Comparison of ENCODE assay signal across 24 cellular contexts in genomic region chr2:1950474-1950873, GRCh38.
DNase-seq lines count a peak whose midpoint lies in the region; ATAC-seq, FAIRE-seq and TF ChIP-seq lines count a peak whose summit lies in the region.
"Had no signal": no experiment of that assay in that cellular context is flagged by ENCODE, and none has a peak within 500 bp of the region (broad histone marks: within the 10 kb centered on the region; RNA-seq: fewer than 3 reads in every experiment).

No MANE protein-coding gene starts in this region.

- H3K23ac ChIP-seq in neuronal stem cell (ENCODE audit: low read depth, low read length, poor library complexity), result peak overlapping the region; percentile 4

- peaks cover 35% of the 10 kb centered on the region for H3K27me3 Mint-ChIP-seq in type B pancreatic cell

- H2AFZ ChIP-seq in neuronal stem cell (ENCODE audit: low read length), result no peak overlapping the region
- H2AFZ ChIP-seq: GM23248 had no signal

- H3K36me3 Mint-ChIP-seq in type B pancreatic cell, result no peaks in the 10 kb centered on the region

- H3K27ac Mint-ChIP-seq in type B pancreatic cell, result no peak overlapping the region
- H3K27ac Mint-ChIP-seq: CD4-positive, alpha-beta T cell; HFFc6 had no signal

- TF ChIP-seq POLR2A in erythroblast (IDR thresholded peaks at IDR 0.05; ENCODE audit: low read length), result no peak

- TF ChIP-seq CTCF in type B pancreatic cell (conservative IDR thresholded peaks at IDR 0.05) (no peak), pancreas (IDR thresholded peaks at IDR 0.05) (no peak)

- no peak overlapping the region for H3K4me3 ChIP-seq in neuronal stem cell (ENCODE audit: low read length in 2 of 2)
- H3K4me3 ChIP-seq in pancreas, result no peak overlapping the region
- H3K4me3 ChIP-seq: A549, GM23248 had no signal

- H3K27me3 ChIP-seq in neuronal stem cell (ENCODE audit: control insufficient read depth in 3 of 3, insufficient read depth in 3 of 3, low read depth in 1 of 3, low read length in 3 of 3) (peaks cover 0 to 4% (median 0%) of the 10 kb centered on the region in 3 experiments), pancreas (no peaks in the 10 kb centered on the region)

- H3K9me3 ChIP-seq in neuronal stem cell (replicated peaks in 1 of 2; ENCODE audit: control insufficient read depth in 2 of 2, insufficient read depth in 1 of 2, low read depth in 1 of 2, low read length in 2 of 2), result peaks cover 0 to 2% of the 10 kb centered on the region in 2 donors
- H3K9me3 ChIP-seq in pancreas, result no peaks in the 10 kb centered on the region
- H3K9me3 ChIP-seq: A549, Caco-2 had no signal

- WGBS in neuronal stem cell (ENCODE audit: extremely low coverage in 2 of 2, insufficient read length in 2 of 2, insufficient replicate concordance in 1 of 2), 2 donors, result no CpG with 5 or more reads among the region's 3 CpGs
- WGBS in pancreas, 2 donors, result 74 to 77% methylated on average over 3 of the region's 3 CpGs

- H2BK12ac ChIP-seq in neuronal stem cell (ENCODE audit: low read length), result peak overlapping the region; percentile 64

- intact Hi-C loops in pancreas (cut with DNase I), result no loop called here

- H3K4me1 Mint-ChIP-seq in type B pancreatic cell (ENCODE audit: unreplicated experiment), result no peaks in the 10 kb centered on the region

- no peak overlapping the region for H2BK120ac ChIP-seq in neuronal stem cell (ENCODE audit: low read depth, low read length)

- ATAC-seq in pancreas (no peak), HG02870 (IDR thresholded peaks at IDR 0.05; ENCODE audit: unreplicated experiment) (no peak)
- ATAC-seq: A549 had no signal

- FAIRE-seq in pancreas (lab: Jason Lieb, UNC), result no peak
- FAIRE-seq: A549, GM12892, GM18507, H54, HTR-8/SVneo had no signal

- H4K8ac ChIP-seq in neuronal stem cell (ENCODE audit: low read depth, low read length), result no peak overlapping the region

- peaks cover 4% of the 10 kb centered on the region for H3K9me3 Mint-ChIP-seq in type B pancreatic cell
- H3K9me3 Mint-ChIP-seq: CD4-positive, alpha-beta T cell had no signal

- no peaks in the 10 kb centered on the region for H3K4me1 ChIP-seq in neuronal stem cell (ENCODE audit: control insufficient read depth in 2 of 2, insufficient read depth in 1 of 2, low read depth in 1 of 2, low read length in 2 of 2)
- no peaks in the 10 kb centered on the region for H3K4me1 ChIP-seq in pancreas
- H3K4me1 ChIP-seq: A549, Caco-2 had no signal

- no peaks in the 10 kb centered on the region for H3K79me1 ChIP-seq in neuronal stem cell (ENCODE audit: low read depth, low read length)

- H3K4ac ChIP-seq in neuronal stem cell (ENCODE audit: low read length), result no peak overlapping the region

- H3K14ac ChIP-seq in neuronal stem cell (ENCODE audit: low read length), result no peak overlapping the region

- H4K91ac ChIP-seq in neuronal stem cell (ENCODE audit: low read depth, low read length, poor library complexity), result no peak overlapping the region

- H3K36me3 ChIP-seq in neuronal stem cell (replicated peaks in 1 of 2; ENCODE audit: control insufficient read depth in 2 of 2, insufficient read depth in 2 of 2, low read length in 2 of 2) (no peaks in the 10 kb centered on the region), pancreas (no peaks in the 10 kb centered on the region)

- H3K18ac ChIP-seq in neuronal stem cell (ENCODE audit: low read length), result peak overlapping the region; percentile 27

- no peak overlapping the region for H2BK5ac ChIP-seq in neuronal stem cell (ENCODE audit: low read length)

- peak overlapping the region; percentile 13 for H2BK15ac ChIP-seq in neuronal stem cell (ENCODE audit: low read length)

- H3K27ac ChIP-seq in neuronal stem cell (replicated peaks; ENCODE audit: low read length), result no peak overlapping the region
- H3K27ac ChIP-seq in pancreas, result no peak overlapping the region
- H3K27ac ChIP-seq: 22Rv1, A549, C4-2B, GM23248 had no signal

- peak; percentile 11 for DNase-seq in activated CD8-positive, alpha-beta memory T cell treated with anti-CD3 and anti-CD28 coated beads for 24 hours
- DNase-seq in activated CD8-positive, alpha-beta memory T cell treated with anti-CD3 and anti-CD28 coated beads, Interleukin-2, amount 50 U/mL, for 48 hours, result no peak
- DNase-seq in neuronal stem cell (ENCODE audit: low spot score) (no peak), type B pancreatic cell (ENCODE audit: extremely low spot score, unreplicated experiment) (peak; percentile 48), erythroblast (lab: John Stamatoyannopoulos, UW) (no peak), pancreas (no peak)
- DNase-seq: AML-193; Caco-2; CD4-positive, alpha-beta T cell; DMS153; DMS79; GDM1; GM23248; HCEC 1CT; HFFc6; IMR-90 had no signal

- H2AK5ac ChIP-seq in neuronal stem cell (ENCODE audit: low read depth, low read length), result no peak overlapping the region

- peak overlapping the region; percentile 39 for H3K9ac ChIP-seq in neuronal stem cell (ENCODE audit: low read depth, low read length, poor library complexity)
- H3K9ac ChIP-seq: GM23248 had no signal

- H3K4me2 ChIP-seq in neuronal stem cell (ENCODE audit: insufficient read depth, low read length, poor library complexity, severe bottlenecking), result no peak overlapping the region
- H3K4me2 ChIP-seq: A549 had no signal

- H3K4me3 Mint-ChIP-seq in type B pancreatic cell, result no peak overlapping the region
- H3K4me3 Mint-ChIP-seq: CD4-positive, alpha-beta T cell; HFFc6 had no signal

Comparison
In these comparisons a context has a peak if more than half of its experiments do, and no peak if none do; other contexts are left out.
1. DNase-seq: peak in activated CD8-positive, alpha-beta memory T cell treated with anti-CD3 and anti-CD28 coated beads for 24 hours (single experiment) and type B pancreatic cell (single experiment); none in activated CD8-positive, alpha-beta memory T cell treated with anti-CD3 and anti-CD28 coated beads, Interleukin-2, amount 50 U/mL, for 48 hours (single experiment), neuronal stem cell (single experiment), erythroblast (0 of 2) and pancreas (0 of 6).